Comparison of ENCODE assay signal across 23 cellular contexts in the genomic region with DNA sequence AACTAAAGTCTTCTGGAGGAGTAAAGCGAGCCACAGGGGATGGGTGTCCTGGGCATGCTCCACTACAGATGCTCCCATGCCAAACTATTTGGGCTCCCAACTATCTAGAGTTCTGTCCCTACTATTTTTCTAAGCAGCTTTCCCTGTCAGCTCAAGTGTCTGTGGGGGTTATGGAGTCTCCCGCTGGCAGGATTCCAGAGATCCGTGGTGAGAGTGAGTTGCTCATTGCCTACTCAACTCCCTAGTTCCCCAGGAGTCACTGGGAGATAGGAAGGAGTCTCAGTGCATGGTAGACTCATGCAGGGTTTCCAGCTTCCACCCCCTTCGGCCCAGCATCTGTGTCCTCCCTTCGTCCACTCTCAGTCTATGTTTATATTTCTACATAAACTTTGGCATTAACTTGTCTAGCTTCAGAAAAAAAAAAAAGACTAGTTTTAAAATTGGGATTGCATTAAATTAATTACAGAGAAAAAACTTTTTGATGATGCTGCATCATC. TPM values are rescaled to one million over a fixed set of nuclear protein-coding genes. Genes with fewer than 3 reads are reported as not detected.
DNase-seq lines count a peak whose midpoint lies in the region; ATAC-seq and TF ChIP-seq lines count a peak whose summit lies in the region.
"Had no signal": no experiment of that assay in that cellular context is flagged by ENCODE, and none has a peak within 500 bp of the region (broad histone marks: within the 10 kb centered on the region; RNA-seq: fewer than 3 reads in every experiment).

No MANE protein-coding gene starts in this region.

- H4K8ac ChIP-seq in IMR-90 (ENCODE audit: low read depth in 2 of 2, low read length in 2 of 2), result no peak overlapping the region

- no peak for TF ChIP-seq CTCF in IMR-90 (conservative IDR thresholded peaks at IDR 0.05; ENCODE audit: low read depth, low read length)
- no peak for TF ChIP-seq CTCF in choroid plexus epithelial cell (conservative IDR thresholded peaks at IDR 0.05; ENCODE audit: low read depth, low read length)
- TF ChIP-seq CTCF in adrenal gland (IDR thresholded peaks at IDR 0.05), result no peak

- no peak overlapping the region for H3K27ac ChIP-seq in IMR-90 (ENCODE audit: insufficient read depth, low read length)
- no peak overlapping the region for H3K27ac ChIP-seq in adrenal gland
- H3K27ac ChIP-seq: 22Rv1, esophagus muscularis mucosa, ovary, SJSA1 had no signal

- no peaks in the 10 kb centered on the region for H4K20me1 ChIP-seq in IMR-90 (ENCODE audit: insufficient read depth, low read length)

- no peak overlapping the region; the same call in 1 of the 2 replicates for H3K4me2 ChIP-seq in IMR-90 (ENCODE audit: low read depth, low read length)

- no peaks in the 10 kb centered on the region for H3K36me3 ChIP-seq in IMR-90 (ENCODE audit: control insufficient read depth, insufficient read depth, low read length)
- no peaks in the 10 kb centered on the region for H3K36me3 ChIP-seq in adrenal gland (replicated peaks in 1 of 2)
- H3K36me3 ChIP-seq: esophagus muscularis mucosa, ovary, SJSA1 had no signal

- H4K5ac ChIP-seq in IMR-90 (ENCODE audit: low read depth, low read length), result no peak overlapping the region

- H4K91ac ChIP-seq in IMR-90 (ENCODE audit: insufficient read depth, low read depth, low read length), result no peak overlapping the region

- H3K4me3 ChIP-seq in IMR-90 (ENCODE audit: insufficient read depth, low read depth, low read length) (no peak overlapping the region), choroid plexus epithelial cell (ENCODE audit: low read depth, low read length) (no peak overlapping the region), adrenal gland (no peak overlapping the region)
- H3K4me3 ChIP-seq: esophagus muscularis mucosa, ovary, SJSA1 had no signal

- POLR2A ChIA-PET in IMR-90 (lab: Charles Lee; ENCODE audit: unreplicated experiment), result no interaction called here

- no peak overlapping the region for H3K9ac ChIP-seq in IMR-90 (ENCODE audit: low read depth, low read length)

- dilution Hi-C loops in IMR-90 (cut with HindIII; ENCODE audit: low sequenced_read_pairs, unreplicated experiment), result no loop called here

- CTCF ChIA-PET in IMR-90 (lab: Yijun Ruan, JAX), result interaction anchor here (0.6 kb wide), 1 partner anchor 28 kb away, joined by 3 read pairs; no protein-coding TSS in a partner anchor

- H2BK20ac ChIP-seq in IMR-90 (ENCODE audit: low read depth, low read length), result no peak overlapping the region

- BruUV-seq in IMR-90 (replicated peaks; lab: Mats Ljungman, UMichigan), result no TSS peak

- no peaks in the 10 kb centered on the region for H3K27me3 ChIP-seq in IMR-90 (ENCODE audit: control insufficient read depth, insufficient read depth, low read length)
- no peaks in the 10 kb centered on the region for H3K27me3 ChIP-seq in adrenal gland
- H3K27me3 ChIP-seq: esophagus muscularis mucosa, ovary, SJSA1 had no signal

- WGBS in IMR-90 (ENCODE audit: extremely low coverage in 2 of 2, insufficient read length in 1 of 2), 2 experiments, result no CpG with 5 or more reads among the region's 5 CpGs
- WGBS in adrenal gland, 4 donors, result 73 to 83% (median 79%) methylated on average over 5 of the region's 5 CpGs

- H2BK5ac ChIP-seq in IMR-90 (ENCODE audit: low read depth, low read length, poor library complexity, severe bottlenecking), result no peak overlapping the region

- TF ChIP-seq POLR2A in IMR-90 (IDR thresholded peaks at IDR 0.05; ENCODE audit: low read depth, low read length) (no peak), adrenal gland (IDR thresholded peaks at IDR 0.05) (no peak)

- H3K79me1 ChIP-seq in IMR-90 (ENCODE audit: low read depth in 1 of 2, low read length in 2 of 2), result no peaks in the 10 kb centered on the region

- intact Hi-C loops in IMR-90 (cut with micrococcal nuclease) (no loop called here), adrenal gland (cut with DNase I) (no loop called here)

- H3K14ac ChIP-seq in IMR-90 (replicated peaks; ENCODE audit: low read depth, low read length), result no peak overlapping the region

- H3K9me1 ChIP-seq in IMR-90 (ENCODE audit: insufficient read depth, low read length), result no peaks in the 10 kb centered on the region

- H3K4me1 ChIP-seq in IMR-90 (ENCODE audit: control insufficient read depth, insufficient read depth, low read length), result no peaks in the 10 kb centered on the region; the same call in 1 of the 2 replicates
- H3K4me1 ChIP-seq in adrenal gland (replicated peaks in 1 of 2), result no peaks in the 10 kb centered on the region
- H3K4me1 ChIP-seq: SJSA1 had no signal

- no peak overlapping the region for H3K4ac ChIP-seq in IMR-90 (ENCODE audit: low read depth, low read length)

- H2AK9ac ChIP-seq in IMR-90 (replicated peaks; ENCODE audit: low read depth, low read length, poor library complexity), result no peak overlapping the region

- ATAC-seq in IMR-90 (ENCODE audit: low read depth), result peak; percentile 89
- ATAC-seq in HG02938 (IDR thresholded peaks at IDR 0.05; ENCODE audit: unreplicated experiment), result no peak
- ATAC-seq: activated T-cell treated with anti-CD3 and anti-CD28 coated beads, Interleukin-2, amount 50 U/mL, for 72 hours had no signal

- H3K9me3 ChIP-seq in IMR-90 (ENCODE audit: control insufficient read depth, insufficient read depth, low read length) (no peaks in the 10 kb centered on the region), adrenal gland (replicated peaks in 1 of 3) (no peaks in the 10 kb centered on the region)
- H3K9me3 ChIP-seq: ovary, SJSA1 had no signal

- H3K18ac ChIP-seq in IMR-90 (ENCODE audit: low read depth, low read length), result no peak overlapping the region

- H3K23ac ChIP-seq in IMR-90 (ENCODE audit: low read depth, low read length), result no peak overlapping the region

- H2BK120ac ChIP-seq in IMR-90 (ENCODE audit: low read depth, low read length), result no peak overlapping the region

- H2AFZ ChIP-seq in IMR-90 (replicated peaks; ENCODE audit: low read length, poor library complexity), result peak overlapping the region; percentile 32

- in situ Hi-C loops in IMR-90 (cut with MboI; ENCODE audit: low sequenced_read_pairs), result no loop called here

- H2AK5ac ChIP-seq in IMR-90 (ENCODE audit: low read depth, low read length), result no peak overlapping the region

- peak; percentile 2 for DNase-seq in DMS53 (lab: John Stamatoyannopoulos, UW)
- no peak for DNase-seq in DMS53 treated with DMSO at 0.1 percent for 48 hours (lab: John Stamatoyannopoulos, UW; ENCODE audit: unreplicated experiment)
- peak; percentile 43 for DNase-seq in IMR-90
- DNase-seq in choroid plexus epithelial cell (ENCODE audit: low read depth), result peak; percentile 2
- DNase-seq in smooth muscle cell of the brain vasculature (ENCODE audit: low read depth, low spot score), result peak; percentile 7
- no peak for DNase-seq in adrenal gland
- DNase-seq in superior temporal gyrus (ENCODE audit: extremely low spot score), result no peak
- DNase-seq: activated B cell treated with CpG ODN at 0.5 μM for 24 hours; activated CD8-positive, alpha-beta memory T cell treated with anti-CD3 and anti-CD28 coated beads for 24 hours; activated T-cell treated with anti-CD3 and anti-CD28 coated beads, Interleukin-2, amount 50 U/mL, for 72 hours; C1 segment of cervical spinal cord; caudate nucleus; islet precursor cell; naive B cell; NCI-H2029 treated with DMSO at 0.1 percent for 48 hours; NCI-H526; OCI-M1; ovary; stimulated activated CD4-positive, alpha-beta T cell treated with anti-CD3 and anti-CD28 coated beads, Interleukin-2, amount 100 ng/mL, for 48 hours had no signal

- no peak overlapping the region for H3K56ac ChIP-seq in IMR-90 (ENCODE audit: extremely low read depth, insufficient read depth, low read length)

- no peak overlapping the region for H2BK15ac ChIP-seq in IMR-90 (ENCODE audit: low read depth, low read length)

- TF ChIP-seq RAD21 in IMR-90 (IDR thresholded peaks at IDR 0.05; ENCODE audit: low read length), result no peak

TF ChIP-seq in IMR-90, 13 proteins besides CTCF, POLR2A, EP300 and RAD21:
- TF ChIP-seq MAZ (IDR thresholded peaks at IDR 0.05; ENCODE audit: borderline replicate concordance, low read depth, low read length) (no peak), SMC3 (IDR thresholded peaks at IDR 0.05; ENCODE audit: low read depth, low read length) (no peak), MXI1 (IDR thresholded peaks at IDR 0.05; ENCODE audit: borderline replicate concordance, low read depth, low read length) (no peak), NFE2L2 (IDR thresholded peaks at IDR 0.05; ENCODE audit: low read depth, low read length) (no peak), BHLHE40 (IDR thresholded peaks at IDR 0.05; ENCODE audit: low read depth, low read length) (no peak), CEBPB (IDR thresholded peaks at IDR 0.05; ENCODE audit: low read depth, low read length) (no peak), CHD1 (IDR thresholded peaks at IDR 0.05; ENCODE audit: low read depth, low read length) (no peak), RCOR1 (IDR thresholded peaks at IDR 0.05; ENCODE audit: insufficient replicate concordance, low read length) (no peak), MAFK (IDR thresholded peaks at IDR 0.05; ENCODE audit: low read depth, low read length) (no peak), RFX5 (IDR thresholded peaks at IDR 0.05; ENCODE audit: low read depth, low read length) (no peak), FOS (IDR thresholded peaks at IDR 0.05; ENCODE audit: low read depth, low read length) (no peak)
- TF ChIP-seq, protein P1, sequence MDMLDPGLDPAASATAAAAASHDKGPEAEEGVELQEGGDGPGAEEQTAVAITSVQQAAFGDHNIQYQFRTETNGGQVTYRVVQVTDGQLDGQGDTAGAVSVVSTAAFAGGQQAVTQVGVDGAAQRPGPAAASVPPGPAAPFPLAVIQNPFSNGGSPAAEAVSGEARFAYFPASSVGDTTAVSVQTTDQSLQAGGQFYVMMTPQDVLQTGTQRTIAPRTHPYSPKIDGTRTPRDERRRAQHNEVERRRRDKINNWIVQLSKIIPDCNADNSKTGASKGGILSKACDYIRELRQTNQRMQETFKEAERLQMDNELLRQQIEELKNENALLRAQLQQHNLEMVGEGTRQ (IDR thresholded peaks at IDR 0.05; ENCODE audit: low read depth, low read length), result no peak
- TF ChIP-seq, protein P2, sequence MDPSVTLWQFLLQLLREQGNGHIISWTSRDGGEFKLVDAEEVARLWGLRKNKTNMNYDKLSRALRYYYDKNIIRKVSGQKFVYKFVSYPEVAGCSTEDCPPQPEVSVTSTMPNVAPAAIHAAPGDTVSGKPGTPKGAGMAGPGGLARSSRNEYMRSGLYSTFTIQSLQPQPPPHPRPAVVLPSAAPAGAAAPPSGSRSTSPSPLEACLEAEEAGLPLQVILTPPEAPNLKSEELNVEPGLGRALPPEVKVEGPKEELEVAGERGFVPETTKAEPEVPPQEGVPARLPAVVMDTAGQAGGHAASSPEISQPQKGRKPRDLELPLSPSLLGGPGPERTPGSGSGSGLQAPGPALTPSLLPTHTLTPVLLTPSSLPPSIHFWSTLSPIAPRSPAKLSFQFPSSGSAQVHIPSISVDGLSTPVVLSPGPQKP (IDR thresholded peaks at IDR 0.05; ENCODE audit: borderline replicate concordance, low read depth, low read length), result no peak

RNA-seq across cellular contexts. Expression of gene INPP4B, which starts 55.1 kb away (rescaled TPM):
- total RNA-seq in IMR-90 (2012; rRNA removed) (13.3 and 14.0 TPM in 2 replicates), adrenal gland (10 to 100 TPM in 6 of 8 donors, 1 to 10 TPM in 2; 6.6 to 21.6 (median 12.2) TPM)
- polyA plus RNA-seq in IMR-90 (2012; rRNA removed) (1.6 and 1.8 TPM in 2 replicates), adrenal gland (1 to 10 TPM; 2.2 to 3.0 (median 2.4) TPM)
- polyA plus RNA-seq in IMR-90 (2012; cell fraction: cytosol; rRNA removed), result 0.28 and 0.32 TPM in 2 replicates
- 0.28 and 1.4 TPM in 2 replicates for polyA plus RNA-seq in IMR-90 (2012; cell fraction: nucleus; rRNA removed; ENCODE audit: low replicate concordance)

Comparison
In these comparisons a context has a peak if more than half of its experiments do, and no peak if none do; other contexts are left out.
1. DNase-seq: peak in DMS53 (single experiment), IMR-90 (single experiment), choroid plexus epithelial cell (single experiment) and smooth muscle cell of the brain vasculature (single experiment); none in DMS53 treated with DMSO at 0.1 percent for 48 hours (single experiment), adrenal gland (0 of 7) and superior temporal gyrus (single experiment).